1 cellular context compared by ENCODE assay signal in the genomic region with DNA sequence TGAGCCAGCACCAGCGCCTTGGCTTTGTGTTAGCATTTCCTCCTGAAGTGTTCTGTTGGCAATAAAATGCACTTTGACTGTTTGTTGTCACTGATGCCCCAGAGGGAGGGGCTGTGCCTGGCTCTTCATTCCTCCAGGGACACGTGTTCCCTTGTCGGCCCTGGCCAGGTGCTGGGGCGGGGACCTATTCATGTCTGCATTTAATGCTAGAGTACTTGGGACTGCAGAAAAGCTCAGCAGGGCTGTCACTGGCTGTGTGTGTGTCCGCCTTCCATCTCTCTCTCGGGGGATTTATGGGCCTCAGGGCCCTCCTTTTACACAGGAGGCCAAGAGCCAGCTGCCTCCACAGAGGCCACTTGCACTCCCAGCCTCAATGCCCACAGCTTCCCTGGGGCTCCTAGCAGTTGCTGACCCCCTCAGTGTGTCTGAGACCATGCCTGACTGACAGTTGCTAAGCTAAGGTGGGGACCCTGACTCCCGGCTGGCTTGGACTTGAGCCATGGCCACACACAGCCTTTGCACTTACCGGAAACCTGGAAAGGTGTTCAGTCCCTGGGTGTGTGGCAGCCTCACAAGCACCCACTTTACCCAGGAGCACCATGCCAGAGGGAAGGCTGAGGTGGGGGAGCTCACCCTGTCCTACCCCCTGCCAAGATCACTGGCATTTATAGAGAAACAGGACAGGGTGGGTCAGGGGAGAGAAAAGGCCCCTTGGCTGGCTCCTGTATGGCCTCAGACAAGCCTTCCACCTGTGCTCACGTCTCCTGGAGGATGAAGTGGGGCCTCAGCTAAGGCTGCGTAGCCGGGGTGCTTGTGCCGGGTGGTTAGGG.
TF ChIP-seq lines count a peak whose summit lies in the region.

No MANE protein-coding gene starts in this region.

TF ChIP-seq in HepG2, 621 proteins besides CTCF, POLR2A, EP300 and RAD21 (continued from another document and continues in another):
- TF ChIP-seq, protein P1, sequence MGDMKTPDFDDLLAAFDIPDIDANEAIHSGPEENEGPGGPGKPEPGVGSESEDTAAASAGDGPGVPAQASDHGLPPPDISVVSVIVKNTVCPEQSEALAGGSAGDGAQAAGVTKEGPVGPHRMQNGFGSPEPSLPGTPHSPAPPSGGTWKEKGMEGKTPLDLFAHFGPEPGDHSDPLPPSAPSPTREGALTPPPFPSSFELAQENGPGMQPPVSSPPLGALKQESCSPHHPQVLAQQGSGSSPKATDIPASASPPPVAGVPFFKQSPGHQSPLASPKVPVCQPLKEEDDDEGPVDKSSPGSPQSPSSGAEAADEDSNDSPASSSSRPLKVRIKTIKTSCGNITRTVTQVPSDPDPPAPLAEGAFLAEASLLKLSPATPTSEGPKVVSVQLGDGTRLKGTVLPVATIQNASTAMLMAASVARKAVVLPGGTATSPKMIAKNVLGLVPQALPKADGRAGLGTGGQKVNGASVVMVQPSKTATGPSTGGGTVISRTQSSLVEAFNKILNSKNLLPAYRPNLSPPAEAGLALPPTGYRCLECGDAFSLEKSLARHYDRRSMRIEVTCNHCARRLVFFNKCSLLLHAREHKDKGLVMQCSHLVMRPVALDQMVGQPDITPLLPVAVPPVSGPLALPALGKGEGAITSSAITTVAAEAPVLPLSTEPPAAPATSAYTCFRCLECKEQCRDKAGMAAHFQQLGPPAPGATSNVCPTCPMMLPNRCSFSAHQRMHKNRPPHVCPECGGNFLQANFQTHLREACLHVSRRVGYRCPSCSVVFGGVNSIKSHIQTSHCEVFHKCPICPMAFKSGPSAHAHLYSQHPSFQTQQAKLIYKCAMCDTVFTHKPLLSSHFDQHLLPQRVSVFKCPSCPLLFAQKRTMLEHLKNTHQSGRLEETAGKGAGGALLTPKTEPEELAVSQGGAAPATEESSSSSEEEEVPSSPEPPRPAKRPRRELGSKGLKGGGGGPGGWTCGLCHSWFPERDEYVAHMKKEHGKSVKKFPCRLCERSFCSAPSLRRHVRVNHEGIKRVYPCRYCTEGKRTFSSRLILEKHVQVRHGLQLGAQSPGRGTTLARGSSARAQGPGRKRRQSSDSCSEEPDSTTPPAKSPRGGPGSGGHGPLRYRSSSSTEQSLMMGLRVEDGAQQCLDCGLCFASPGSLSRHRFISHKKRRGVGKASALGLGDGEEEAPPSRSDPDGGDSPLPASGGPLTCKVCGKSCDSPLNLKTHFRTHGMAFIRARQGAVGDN (CRISPR knock-in tag; IDR thresholded peaks at IDR 0.05), result peak; percentile 66
- TF ChIP-seq, protein P2, sequence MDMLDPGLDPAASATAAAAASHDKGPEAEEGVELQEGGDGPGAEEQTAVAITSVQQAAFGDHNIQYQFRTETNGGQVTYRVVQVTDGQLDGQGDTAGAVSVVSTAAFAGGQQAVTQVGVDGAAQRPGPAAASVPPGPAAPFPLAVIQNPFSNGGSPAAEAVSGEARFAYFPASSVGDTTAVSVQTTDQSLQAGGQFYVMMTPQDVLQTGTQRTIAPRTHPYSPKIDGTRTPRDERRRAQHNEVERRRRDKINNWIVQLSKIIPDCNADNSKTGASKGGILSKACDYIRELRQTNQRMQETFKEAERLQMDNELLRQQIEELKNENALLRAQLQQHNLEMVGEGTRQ (IDR thresholded peaks at IDR 0.05; ENCODE audit: low read depth, low read length), result peak; percentile 70
- TF ChIP-seq, protein P2 (CRISPR knock-in tag; IDR thresholded peaks at IDR 0.05; ENCODE audit: borderline replicate concordance), result peak; percentile 68; the same call in 1 of the 2 replicates
- no peak for TF ChIP-seq ZNF720 (CRISPR knock-in tag; IDR thresholded peaks at IDR 0.05)
- peak; percentile 40; the same call in 1 of the 2 replicates for TF ChIP-seq ELF3 (CRISPR knock-in tag; IDR thresholded peaks at IDR 0.05)
- TF ChIP-seq KDM5B (CRISPR knock-in tag; IDR thresholded peaks at IDR 0.05; ENCODE audit: borderline replicate concordance), result 0 out of 2 replicates have a peak, but pooled peaks have one; percentile 18
- TF ChIP-seq, protein P3, sequence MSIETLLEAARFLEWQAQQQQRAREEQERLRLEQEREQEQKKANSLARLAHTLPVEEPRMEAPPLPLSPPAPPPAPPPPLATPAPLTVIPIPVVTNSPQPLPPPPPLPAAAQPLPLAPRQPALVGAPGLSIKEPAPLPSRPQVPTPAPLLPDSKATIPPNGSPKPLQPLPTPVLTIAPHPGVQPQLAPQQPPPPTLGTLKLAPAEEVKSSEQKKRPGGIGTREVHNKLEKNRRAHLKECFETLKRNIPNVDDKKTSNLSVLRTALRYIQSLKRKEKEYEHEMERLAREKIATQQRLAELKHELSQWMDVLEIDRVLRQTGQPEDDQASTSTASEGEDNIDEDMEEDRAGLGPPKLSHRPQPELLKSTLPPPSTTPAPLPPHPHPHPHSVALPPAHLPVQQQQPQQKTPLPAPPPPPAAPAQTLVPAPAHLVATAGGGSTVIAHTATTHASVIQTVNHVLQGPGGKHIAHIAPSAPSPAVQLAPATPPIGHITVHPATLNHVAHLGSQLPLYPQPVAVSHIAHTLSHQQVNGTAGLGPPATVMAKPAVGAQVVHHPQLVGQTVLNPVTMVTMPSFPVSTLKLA (IDR thresholded peaks at IDR 0.05), result peak; percentile 60
- 0 out of 2 replicates have a peak, but pooled peaks have one; percentile 38 for TF ChIP-seq ZC3H13 (CRISPR knock-in tag; IDR thresholded peaks at IDR 0.05)
- no peak for TF ChIP-seq ZNF136 (CRISPR knock-in tag; IDR thresholded peaks at IDR 0.05; ENCODE audit: low read depth)
- TF ChIP-seq, protein P4, sequence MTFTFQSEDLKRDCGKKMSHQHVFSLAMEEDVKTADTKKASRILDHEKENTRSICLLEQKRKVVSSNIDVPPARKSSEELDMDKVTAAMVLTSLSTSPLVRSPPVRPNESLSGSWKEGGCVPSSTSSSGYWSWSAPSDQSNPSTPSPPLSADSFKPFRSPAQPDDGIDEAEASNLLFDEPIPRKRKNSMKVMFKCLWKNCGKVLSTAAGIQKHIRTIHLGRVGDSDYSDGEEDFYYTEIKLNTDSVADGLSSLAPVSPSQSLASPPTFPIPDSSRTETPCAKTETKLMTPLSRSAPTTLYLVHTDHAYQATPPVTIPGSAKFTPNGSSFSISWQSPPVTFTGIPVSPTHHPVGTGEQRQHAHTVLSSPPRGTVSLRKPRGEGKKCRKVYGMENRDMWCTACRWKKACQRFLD (CRISPR knock-in tag; IDR thresholded peaks at IDR 0.05; ENCODE audit: borderline replicate concordance), result no peak
- TF ChIP-seq TEAD3 (CRISPR knock-in tag; optimal IDR thresholded peaks at IDR 0.05; ENCODE audit: borderline replicate concordance), result peak; percentile 79
- peak; percentile 67 for TF ChIP-seq AGO2 (optimal IDR thresholded peaks at IDR 0.05; ENCODE audit: low read depth, low read length)
- TF ChIP-seq TP53 (CRISPR knock-in tag; conservative IDR thresholded peaks at IDR 0.05), result no peak
- TF ChIP-seq, protein P5, sequence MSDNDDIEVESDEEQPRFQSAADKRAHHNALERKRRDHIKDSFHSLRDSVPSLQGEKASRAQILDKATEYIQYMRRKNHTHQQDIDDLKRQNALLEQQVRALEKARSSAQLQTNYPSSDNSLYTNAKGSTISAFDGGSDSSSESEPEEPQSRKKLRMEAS (IDR thresholded peaks at IDR 0.05), result peak; percentile 73
- peak; percentile 14; the same call in 1 of the 2 replicates for TF ChIP-seq IRF2 (CRISPR knock-in tag; IDR thresholded peaks at IDR 0.05)
- TF ChIP-seq, protein P6, sequence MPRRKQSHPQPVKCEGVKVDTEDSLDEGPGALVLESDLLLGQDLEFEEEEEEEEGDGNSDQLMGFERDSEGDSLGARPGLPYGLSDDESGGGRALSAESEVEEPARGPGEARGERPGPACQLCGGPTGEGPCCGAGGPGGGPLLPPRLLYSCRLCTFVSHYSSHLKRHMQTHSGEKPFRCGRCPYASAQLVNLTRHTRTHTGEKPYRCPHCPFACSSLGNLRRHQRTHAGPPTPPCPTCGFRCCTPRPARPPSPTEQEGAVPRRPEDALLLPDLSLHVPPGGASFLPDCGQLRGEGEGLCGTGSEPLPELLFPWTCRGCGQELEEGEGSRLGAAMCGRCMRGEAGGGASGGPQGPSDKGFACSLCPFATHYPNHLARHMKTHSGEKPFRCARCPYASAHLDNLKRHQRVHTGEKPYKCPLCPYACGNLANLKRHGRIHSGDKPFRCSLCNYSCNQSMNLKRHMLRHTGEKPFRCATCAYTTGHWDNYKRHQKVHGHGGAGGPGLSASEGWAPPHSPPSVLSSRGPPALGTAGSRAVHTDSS (CRISPR knock-in tag; conservative IDR thresholded peaks at IDR 0.05), result no peak
- no peak for TF ChIP-seq FOXP1 (IDR thresholded peaks at IDR 0.05)
- peak; percentile 48 for TF ChIP-seq FOXP1 (CRISPR knock-in tag; IDR thresholded peaks at IDR 0.05)
- TF ChIP-seq, protein P7, sequence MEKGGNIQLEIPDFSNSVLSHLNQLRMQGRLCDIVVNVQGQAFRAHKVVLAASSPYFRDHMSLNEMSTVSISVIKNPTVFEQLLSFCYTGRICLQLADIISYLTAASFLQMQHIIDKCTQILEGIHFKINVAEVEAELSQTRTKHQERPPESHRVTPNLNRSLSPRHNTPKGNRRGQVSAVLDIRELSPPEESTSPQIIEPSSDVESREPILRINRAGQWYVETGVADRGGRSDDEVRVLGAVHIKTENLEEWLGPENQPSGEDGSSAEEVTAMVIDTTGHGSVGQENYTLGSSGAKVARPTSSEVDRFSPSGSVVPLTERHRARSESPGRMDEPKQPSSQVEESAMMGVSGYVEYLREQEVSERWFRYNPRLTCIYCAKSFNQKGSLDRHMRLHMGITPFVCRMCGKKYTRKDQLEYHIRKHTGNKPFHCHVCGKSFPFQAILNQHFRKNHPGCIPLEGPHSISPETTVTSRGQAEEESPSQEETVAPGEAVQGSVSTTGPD (CRISPR knock-in tag; IDR thresholded peaks at IDR 0.05), result 0 out of 2 replicates have a peak, but pooled peaks have one; percentile 35
- no peak for TF ChIP-seq BRCA1 (CRISPR knock-in tag; IDR thresholded peaks at IDR 0.05)
- TF ChIP-seq HNF4G (IDR thresholded peaks at IDR 0.05; ENCODE audit: borderline replicate concordance, low read depth, low read length), result no peak
- TF ChIP-seq HNF4G (CRISPR knock-in tag; IDR thresholded peaks at IDR 0.05; ENCODE audit: borderline replicate concordance, low read depth), result no peak
- peak; percentile 48; the same call in 1 of the 2 replicates for TF ChIP-seq MTA1 (CRISPR knock-in tag; IDR thresholded peaks at IDR 0.05; ENCODE audit: borderline replicate concordance)
- TF ChIP-seq MXI1 (IDR thresholded peaks at IDR 0.05; ENCODE audit: borderline replicate concordance, low read depth, low read length), result peak; percentile 71; the same call in 1 of the 3 replicates
- TF ChIP-seq, protein P8, sequence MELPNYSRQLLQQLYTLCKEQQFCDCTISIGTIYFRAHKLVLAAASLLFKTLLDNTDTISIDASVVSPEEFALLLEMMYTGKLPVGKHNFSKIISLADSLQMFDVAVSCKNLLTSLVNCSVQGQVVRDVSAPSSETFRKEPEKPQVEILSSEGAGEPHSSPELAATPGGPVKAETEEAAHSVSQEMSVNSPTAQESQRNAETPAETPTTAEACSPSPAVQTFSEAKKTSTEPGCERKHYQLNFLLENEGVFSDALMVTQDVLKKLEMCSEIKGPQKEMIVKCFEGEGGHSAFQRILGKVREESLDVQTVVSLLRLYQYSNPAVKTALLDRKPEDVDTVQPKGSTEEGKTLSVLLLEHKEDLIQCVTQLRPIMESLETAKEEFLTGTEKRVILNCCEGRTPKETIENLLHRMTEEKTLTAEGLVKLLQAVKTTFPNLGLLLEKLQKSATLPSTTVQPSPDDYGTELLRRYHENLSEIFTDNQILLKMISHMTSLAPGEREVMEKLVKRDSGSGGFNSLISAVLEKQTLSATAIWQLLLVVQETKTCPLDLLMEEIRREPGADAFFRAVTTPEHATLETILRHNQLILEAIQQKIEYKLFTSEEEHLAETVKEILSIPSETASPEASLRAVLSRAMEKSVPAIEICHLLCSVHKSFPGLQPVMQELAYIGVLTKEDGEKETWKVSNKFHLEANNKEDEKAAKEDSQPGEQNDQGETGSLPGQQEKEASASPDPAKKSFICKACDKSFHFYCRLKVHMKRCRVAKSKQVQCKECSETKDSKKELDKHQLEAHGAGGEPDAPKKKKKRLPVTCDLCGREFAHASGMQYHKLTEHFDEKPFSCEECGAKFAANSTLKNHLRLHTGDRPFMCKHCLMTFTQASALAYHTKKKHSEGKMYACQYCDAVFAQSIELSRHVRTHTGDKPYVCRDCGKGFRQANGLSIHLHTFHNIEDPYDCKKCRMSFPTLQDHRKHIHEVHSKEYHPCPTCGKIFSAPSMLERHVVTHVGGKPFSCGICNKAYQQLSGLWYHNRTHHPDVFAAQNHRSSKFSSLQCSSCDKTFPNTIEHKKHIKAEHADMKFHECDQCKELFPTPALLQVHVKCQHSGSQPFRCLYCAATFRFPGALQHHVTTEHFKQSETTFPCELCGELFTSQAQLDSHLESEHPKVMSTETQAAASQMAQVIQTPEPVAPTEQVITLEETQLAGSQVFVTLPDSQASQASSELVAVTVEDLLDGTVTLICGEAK (IDR thresholded peaks at IDR 0.05), result no peak
- TF ChIP-seq, protein P8 (CRISPR knock-in tag; IDR thresholded peaks at IDR 0.05), result 0 out of 2 replicates have a peak, but pooled peaks have one; percentile 13
- peak; percentile 41; the same call in 1 of the 2 replicates for TF ChIP-seq SALL1 (CRISPR knock-in tag; IDR thresholded peaks at IDR 0.05)
- TF ChIP-seq ARNTL (CRISPR knock-in tag; IDR thresholded peaks at IDR 0.05), result peak; percentile 82
- no peak for TF ChIP-seq ZNF3 (CRISPR knock-in tag; IDR thresholded peaks at IDR 0.05)
- peak; percentile 79 for TF ChIP-seq SAP130 (CRISPR knock-in tag; IDR thresholded peaks at IDR 0.05; ENCODE audit: low read depth)
- no peak for TF ChIP-seq ZNF547 (CRISPR knock-in tag; IDR thresholded peaks at IDR 0.05)
